In genomic region chr7:46636022-46636421, GRCh38 we compare ENCODE assay signal across 1 cellular context.
TF ChIP-seq lines count a peak whose summit lies in the region.

No MANE protein-coding gene starts in this region.

TF ChIP-seq in GM23338, 12 proteins besides CTCF, POLR2A, EP300 and RAD21:
- no peak for TF ChIP-seq REST (IDR thresholded peaks at IDR 0.05; ENCODE audit: unreplicated experiment)
- TF ChIP-seq POLR2AphosphoS5 (IDR thresholded peaks at IDR 0.05; ENCODE audit: low read depth) = no peak
TF ChIP-seq in GM23338: peak in this region for 0.
